In the genomic region with DNA sequence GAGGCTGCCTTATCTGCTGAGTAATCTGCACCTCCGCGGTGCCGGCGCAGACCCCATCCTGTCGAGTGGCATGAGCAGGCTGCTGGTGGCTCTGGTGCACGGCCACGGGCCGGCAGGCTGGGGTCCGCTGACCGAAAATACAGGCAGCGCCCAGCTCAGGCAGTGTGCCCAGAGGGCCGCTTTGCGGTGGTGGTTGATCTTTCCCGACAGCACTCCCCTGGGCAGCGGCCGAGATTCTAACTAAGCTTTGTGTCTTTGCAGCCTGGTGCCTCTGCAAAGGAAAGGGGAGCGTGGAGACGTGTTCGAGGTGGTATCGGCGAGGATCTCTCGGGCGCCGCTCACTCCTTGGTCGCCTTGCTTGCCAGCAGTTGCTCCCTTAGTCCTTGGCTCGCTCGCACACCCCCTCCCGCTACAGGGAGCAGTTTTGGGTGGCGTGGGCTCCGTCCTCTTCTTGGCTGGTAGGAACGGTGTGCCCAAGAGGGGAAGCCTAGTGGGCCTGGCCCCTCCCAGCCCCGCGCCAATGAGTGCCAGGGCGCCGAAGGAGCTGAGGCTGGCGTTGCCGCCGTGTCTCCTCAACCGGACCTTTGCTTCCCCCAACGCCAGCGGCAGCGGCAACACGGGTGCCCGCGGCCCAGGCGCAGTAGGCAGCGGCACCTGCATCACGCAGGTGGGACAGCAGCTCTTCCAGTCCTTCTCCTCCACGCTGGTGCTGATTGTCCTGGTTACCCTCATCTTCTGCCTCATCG, we compare ENCODE assay signal across 9 cellular contexts. TPM values are rescaled to one million over a fixed set of nuclear protein-coding genes. Genes with fewer than 3 reads are reported as not detected.
A peak's percentile ranks its signal among the peaks of the same experiment; 100 is the strongest.
DNase-seq lines count a peak whose midpoint lies in the region; ATAC-seq and TF ChIP-seq lines count a peak whose summit lies in the region.
"Had no signal": no experiment of that assay in that cellular context is flagged by ENCODE, and none has a peak within 500 bp of the region (broad histone marks: within the 10 kb centered on the region; RNA-seq: fewer than 3 reads in every experiment).

No MANE protein-coding gene starts in this region.

- H3K9me3 Mint-ChIP-seq in glutamatergic neuron (ENCODE audit: unreplicated experiment), result peaks cover 1% of the 10 kb centered on the region

- peak; percentile 26 for DNase-seq in GM13976 (ENCODE audit: low spot score)
- DNase-seq in SK-N-DZ (ENCODE audit: low spot score), result peak; percentile 3
- DNase-seq in glutamatergic neuron, result peak; percentile 48
- DNase-seq in retinal pigment epithelial cell (ENCODE audit: low read depth), result no peak
- DNase-seq in HPDE6-E6E7 (ENCODE audit: extremely low spot score), result no peak
- DNase-seq: NCI-H1694 had no signal

- H3K27ac Mint-ChIP-seq in glutamatergic neuron (ENCODE audit: unreplicated experiment), result no peak overlapping the region

- H3K4me3 Mint-ChIP-seq in glutamatergic neuron (ENCODE audit: unreplicated experiment), result peak overlapping the region; percentile 91

- H3K4me1 Mint-ChIP-seq in glutamatergic neuron (ENCODE audit: low read depth, unreplicated experiment), result no peaks in the 10 kb centered on the region

- peaks cover 5% of the 10 kb centered on the region for H3K27me3 Mint-ChIP-seq in glutamatergic neuron (ENCODE audit: unreplicated experiment)

- in situ Hi-C loops in GM13976 (cut with MboI; ENCODE audit: low sequenced_read_pairs, unreplicated experiment), result no loop called here

- H3K4me3 ChIP-seq in retinal pigment epithelial cell (ENCODE audit: low read length), result peak overlapping the region; percentile 42

- no peak for ATAC-seq in HG02852 (IDR thresholded peaks at IDR 0.05; ENCODE audit: unreplicated experiment)
- ATAC-seq in GM21367 (IDR thresholded peaks at IDR 0.05; ENCODE audit: unreplicated experiment), result no peak
- no peak for ATAC-seq in GM21786 (IDR thresholded peaks at IDR 0.05; ENCODE audit: unreplicated experiment)

- H3K36me3 Mint-ChIP-seq in glutamatergic neuron (ENCODE audit: unreplicated experiment), result peaks cover 4% of the 10 kb centered on the region

- TF ChIP-seq CTCF in GM13976 (IDR thresholded peaks at IDR 0.05; ENCODE audit: borderline replicate concordance, control extremely low read depth, extremely low read depth, insufficient read depth, missing control alignments), result no peak
- no peak for TF ChIP-seq CTCF in glutamatergic neuron (IDR thresholded peaks at IDR 0.05; ENCODE audit: partially characterized antibody, unreplicated experiment)
- TF ChIP-seq CTCF in retinal pigment epithelial cell (conservative IDR thresholded peaks at IDR 0.05; ENCODE audit: low read depth, low read length), result no peak

RNA-seq across cellular contexts. Expression of gene C11orf87, which starts 1.3 kb away (rescaled TPM):
- polyA plus RNA-seq in SK-N-DZ (2014; cell fraction: cytosol; rRNA removed), result not detected in 2 replicates
- 0.03 TPM in 1 of 2 replicates, not detected in the other for polyA plus RNA-seq in SK-N-DZ (2014; cell fraction: nucleus; rRNA removed)
- total RNA-seq in glutamatergic neuron (ENCODE audit: unreplicated experiment), result 0.27 TPM

Comparison
In these comparisons a context has a peak if more than half of its experiments do, and no peak if none do; other contexts are left out.
1. DNase-seq: peak in GM13976 (single experiment), SK-N-DZ (single experiment) and glutamatergic neuron (single experiment); none in retinal pigment epithelial cell (single experiment) and HPDE6-E6E7 (single experiment).